ENCODE assay signal across 23 cellular contexts in genomic region chr18:46226461-46226860, GRCh38.
DNase-seq lines count a peak whose midpoint lies in the region; ATAC-seq, FAIRE-seq and TF ChIP-seq lines count a peak whose summit lies in the region.
"Had no signal": no experiment of that assay in that cellular context is flagged by ENCODE, and none has a peak within 500 bp of the region (broad histone marks: within the 10 kb centered on the region; RNA-seq: fewer than 3 reads in every experiment).

No MANE protein-coding gene starts in this region.

- no peak for ATAC-seq in CD8-positive, alpha-beta T cell
- no peak for ATAC-seq in mucosa of descending colon
- ATAC-seq: GM23338; left colon; Right ventricle myocardium inferior; stimulated activated naive B cell treated with anti-CD40 and anti-IgM and Interleukin-4, amounts not matched to agents 10 μg/mL and 1 μg/mL and 100 μg/mL, for 72 hours had no signal

- H3K4me3 ChIP-seq in AG10803 (ENCODE audit: low read length) (no peak overlapping the region), mucosa of descending colon (no peak overlapping the region)
- H3K4me3 ChIP-seq in CD8-positive, alpha-beta T cell (ENCODE audit: low read depth, low read length) = no peak overlapping the region
- H3K4me3 ChIP-seq: GM23338, tibial nerve had no signal

- no peaks in the 10 kb centered on the region for H3K36me3 ChIP-seq in CD8-positive, alpha-beta T cell (ENCODE audit: insufficient read depth, low read length)
- H3K36me3 ChIP-seq in mucosa of descending colon (ENCODE audit: low read depth) = no peaks in the 10 kb centered on the region

- peaks cover 18% of the 10 kb centered on the region for H3K36me3 Mint-ChIP-seq in CD8-positive, alpha-beta T cell

- peaks cover 40% of the 10 kb centered on the region for H3K4me1 ChIP-seq in CD8-positive, alpha-beta T cell (ENCODE audit: insufficient read depth, low read length)
- no peaks in the 10 kb centered on the region for H3K4me1 ChIP-seq in mucosa of descending colon (ENCODE audit: low read depth)

- CTCF ChIA-PET in CD8-positive, alpha-beta T cell (lab: Charles Lee) = interaction anchor here (2.2 kb wide), 1 partner anchor 53 kb away, joined by 9 read pairs; a partner anchor contains a TSS

- H3K9me3 ChIP-seq in CD8-positive, alpha-beta T cell (ENCODE audit: low read length) = no peaks in the 10 kb centered on the region
- no peaks in the 10 kb centered on the region for H3K9me3 ChIP-seq in mucosa of descending colon
- H3K9me3 ChIP-seq: tibial nerve had no signal

- H3K4me1 Mint-ChIP-seq in CD8-positive, alpha-beta T cell (ENCODE audit: low read depth) = peaks cover 64% of the 10 kb centered on the region
- H3K4me1 Mint-ChIP-seq: nephron had no signal

- FAIRE-seq in GM19239 (lab: Jason Lieb, UNC) = peak; percentile 18

- H3K9me3 Mint-ChIP-seq in CD8-positive, alpha-beta T cell = no peaks in the 10 kb centered on the region
- H3K9me3 Mint-ChIP-seq: activated CD4-positive, alpha-beta T cell treated with anti-CD3 and anti-CD28 coated beads, Interleukin-2, amount 10 ng/mL, durations not matched to agents 24 days and 14 days; activated T-helper 2 cell treated with anti-CD3 and anti-CD28 coated beads, Interferon-gamma antibody, Interleukin-2, Interleukin-4, amounts not matched to agents 10 μg/mL and 5 μg/mL and 100 μg/mL, durations not matched to agents 14 hours and 24 hours and 36 hours; GM23338; nephron; stimulated activated naive B cell treated with anti-CD40 and anti-IgM and Interleukin-4, amounts not matched to agents 10 μg/mL and 1 μg/mL and 100 μg/mL, for 72 hours had no signal

- DNase-seq in AG10803 (ENCODE audit: low read depth) (peak; percentile 81), GM19239 (ENCODE audit: insufficient read length, low spot score) (no peak), amniotic stem cell (lab: John Stamatoyannopoulos, UW) (peak; percentile 11), iris pigment epithelial cell (ENCODE audit: low read depth) (peak; percentile 79), DMS53 (lab: John Stamatoyannopoulos, UW) (no peak), H4 (ENCODE audit: low spot score) (no peak), mucosa of descending colon (no peak)
- no peak for DNase-seq in CD8-positive, alpha-beta T cell
- DNase-seq: activated CD4-positive, alpha-beta T cell treated with anti-CD3 and anti-CD28 coated beads, Interleukin-2, amount 10 ng/mL, durations not matched to agents 24 days and 14 days; Calu3; glutamatergic neuron; left colon; midbrain; MM.1S; NCI-H1694; NCI-H748 treated with DMSO at 0.1 percent for 48 hours; stimulated activated CD4-positive, alpha-beta T cell treated with anti-CD3 and anti-CD28 coated beads, Interleukin-2, amount 100 ng/mL, for 24 hours; stimulated activated naive B cell treated with anti-CD40 and anti-IgM and Interleukin-4, amounts not matched to agents 10 μg/mL and 1 μg/mL and 100 μg/mL, for 72 hours had no signal

- no peak overlapping the region for H3K4me3 Mint-ChIP-seq in CD8-positive, alpha-beta T cell
- H3K4me3 Mint-ChIP-seq: activated CD4-positive, alpha-beta T cell treated with anti-CD3 and anti-CD28 coated beads, Interleukin-2, amount 10 ng/mL, durations not matched to agents 24 days and 14 days; GM23338; nephron; stimulated activated naive B cell treated with anti-CD40 and anti-IgM and Interleukin-4, amounts not matched to agents 10 μg/mL and 1 μg/mL and 100 μg/mL, for 72 hours had no signal

- intact Hi-C loops in CD8-positive, alpha-beta T cell (cut with DNase I, micrococcal nuclease) = no loop called here
- intact Hi-C loops in mucosa of descending colon (cut with DNase I, micrococcal nuclease) = no loop called here

- TF ChIP-seq CTCF in AG10803 (conservative IDR thresholded peaks at IDR 0.05; ENCODE audit: low read length) (no peak), mucosa of descending colon (IDR thresholded peaks at IDR 0.05) (no peak)
- TF ChIP-seq CTCF in CD8-positive, alpha-beta T cell (IDR thresholded peaks at IDR 0.05) = no peak

- no peaks in the 10 kb centered on the region for H3K27me3 ChIP-seq in CD8-positive, alpha-beta T cell (ENCODE audit: insufficient read depth, low read length)
- H3K27me3 ChIP-seq: tibial nerve had no signal

- POLR2A ChIA-PET in CD8-positive, alpha-beta T cell (lab: Charles Lee) = interaction anchor here (1.0 kb wide), 1 partner anchor 14 kb away, joined by 3 read pairs; no protein-coding TSS in a partner anchor

- H3K27me3 Mint-ChIP-seq in CD8-positive, alpha-beta T cell (ENCODE audit: low read depth) = no peaks in the 10 kb centered on the region
- H3K27me3 Mint-ChIP-seq: activated CD4-positive, alpha-beta T cell treated with anti-CD3 and anti-CD28 coated beads, Interleukin-2, amount 10 ng/mL, durations not matched to agents 24 days and 14 days; stimulated activated naive B cell treated with anti-CD40 and anti-IgM and Interleukin-4, amounts not matched to agents 10 μg/mL and 1 μg/mL and 100 μg/mL, for 72 hours had no signal

- no peak overlapping the region for H3K27ac ChIP-seq in CD8-positive, alpha-beta T cell (ENCODE audit: low read depth, low read length)
- H3K27ac ChIP-seq: tibial nerve had no signal

- H3K27ac Mint-ChIP-seq in CD8-positive, alpha-beta T cell = no peak overlapping the region
- H3K27ac Mint-ChIP-seq: activated T-helper 2 cell treated with anti-CD3 and anti-CD28 coated beads, Interferon-gamma antibody, Interleukin-2, Interleukin-4, amounts not matched to agents 10 μg/mL and 5 μg/mL and 100 μg/mL, durations not matched to agents 14 hours and 24 hours and 36 hours; GM23338; nephron; stimulated activated naive B cell treated with anti-CD40 and anti-IgM and Interleukin-4, amounts not matched to agents 10 μg/mL and 1 μg/mL and 100 μg/mL, for 72 hours had no signal

Comparison
In these comparisons a context has a peak if more than half of its experiments do, and no peak if none do; other contexts are left out.
1. DNase-seq: peak in AG10803 (single experiment), amniotic stem cell (single experiment) and iris pigment epithelial cell (single experiment); none in GM19239 (single experiment), DMS53 (single experiment), H4 (single experiment), CD8-positive, alpha-beta T cell (0 of 7) and mucosa of descending colon (0 of 3).